1 cellular context compared by ENCODE assay signal in genomic region chr2:18505703-18506341, GRCh38.
TF ChIP-seq lines count a peak whose summit lies in the region.

No MANE protein-coding gene starts in this region.

TF ChIP-seq in IMR-90, 13 proteins besides CTCF, POLR2A, EP300 and RAD21 (continued from another document):
- no peak for TF ChIP-seq USF2 (IDR thresholded peaks at IDR 0.05; ENCODE audit: low read depth, low read length)
- TF ChIP-seq FOS (IDR thresholded peaks at IDR 0.05; ENCODE audit: low read depth, low read length), result no peak
- TF ChIP-seq CEBPB (IDR thresholded peaks at IDR 0.05; ENCODE audit: low read depth, low read length), result peak; percentile 23; the same call in 1 of the 2 replicates
TF ChIP-seq in IMR-90: peak in this region for 1.
